8 cellular contexts compared by ENCODE assay signal in the genomic region with DNA sequence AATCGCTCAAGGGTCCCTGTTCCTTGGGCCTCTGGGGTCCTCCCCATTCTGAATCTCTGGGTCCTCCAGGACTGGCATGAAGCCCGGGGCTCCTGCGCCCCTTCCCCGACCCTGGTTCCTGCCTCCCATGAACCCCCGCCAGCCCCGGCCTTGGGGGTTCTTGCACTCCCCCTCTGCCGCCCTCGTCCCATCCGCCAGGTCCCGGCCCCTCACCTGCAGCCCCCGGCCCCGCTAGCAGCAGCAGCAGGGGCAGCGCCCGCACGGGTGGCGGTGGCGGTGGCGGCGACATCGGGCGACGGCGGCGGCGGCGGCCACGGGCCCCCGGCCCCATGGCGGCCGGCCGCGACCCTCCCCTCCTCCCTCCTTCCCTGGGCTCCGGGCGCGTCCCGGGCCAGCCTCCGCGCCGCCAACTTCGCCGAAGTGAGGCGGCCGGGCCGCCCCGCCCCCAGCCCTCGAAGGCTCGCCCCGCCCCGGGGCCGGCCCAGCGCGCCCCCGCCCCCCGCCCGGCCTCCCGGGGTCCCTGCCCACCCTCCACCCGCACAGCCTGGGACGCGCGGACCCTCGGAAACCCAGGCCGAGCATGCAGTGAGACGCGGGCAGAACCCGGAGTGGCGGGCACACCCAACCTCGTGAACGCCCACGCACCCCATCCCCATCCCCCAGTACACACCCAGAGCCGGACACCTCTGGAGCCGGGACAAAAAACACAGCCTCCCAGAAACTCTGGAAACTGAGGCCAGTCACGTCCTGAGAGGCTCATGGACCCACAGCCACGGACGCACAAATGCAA. TPM values are rescaled to one million over a fixed set of nuclear protein-coding genes. Genes with fewer than 3 reads are reported as not detected.
A peak's percentile ranks its signal among the peaks of the same experiment; 100 is the strongest.
DNase-seq lines count a peak whose midpoint lies in the region; TF ChIP-seq lines count a peak whose summit lies in the region.

Gene NOTCH3 (minus strand): TSS at position 421 of the 790 bp plus-strand sequence. CDS start 90 bp downstream, at position 331.

- peak within 1 kb of the TSS; percentile 77 for H3K4me3 Mint-ChIP-seq in activated naive CD8-positive, alpha-beta T cell
- no peak within 1 kb of the TSS for H3K4me3 Mint-ChIP-seq in activated naive CD8-positive, alpha-beta T cell treated with anti-CD3 and anti-CD28 coated beads for 36 hours

- TF ChIP-seq CTCF in vagina (IDR thresholded peaks at IDR 0.05), result no peak

- no peak for TF ChIP-seq POLR2A in vagina (IDR thresholded peaks at IDR 0.05)

- H3K4me1 ChIP-seq in mesodermal cell (ENCODE audit: control insufficient read depth, insufficient read depth, low read length, poor library complexity, severe bottlenecking), result no peaks in the 10 kb centered on the region
- H3K4me1 ChIP-seq in vagina, result peaks cover 38% of the 10 kb centered on the region

- H3K27ac ChIP-seq in mesodermal cell (ENCODE audit: low read depth, low read length, severe bottlenecking), result no peak within 1 kb of the TSS
- peak within 1 kb of the TSS; percentile 84 for H3K27ac ChIP-seq in vagina

- H3K4me1 Mint-ChIP-seq in activated naive CD8-positive, alpha-beta T cell (ENCODE audit: low read depth), result peaks cover 26% of the 10 kb centered on the region
- peaks cover 5% of the 10 kb centered on the region for H3K4me1 Mint-ChIP-seq in activated naive CD8-positive, alpha-beta T cell treated with anti-CD3 and anti-CD28 coated beads for 36 hours

- H3K36me3 ChIP-seq in mesodermal cell (ENCODE audit: control insufficient read depth, insufficient read depth, low read length) (peaks cover 20% of the 10 kb centered on the region), vagina (no peaks in the 10 kb centered on the region)

- no peak within 1 kb of the TSS for H3K27ac Mint-ChIP-seq in activated naive CD8-positive, alpha-beta T cell
- H3K27ac Mint-ChIP-seq in activated naive CD8-positive, alpha-beta T cell treated with anti-CD3 and anti-CD28 coated beads for 36 hours, result no peak within 1 kb of the TSS

- DNase-seq in activated naive CD8-positive, alpha-beta T cell treated with anti-CD3 and anti-CD28 coated beads for 36 hours, result no peak
- peak; percentile 75 for DNase-seq in ecto neural progenitor cell (ENCODE audit: low spot score)
- no peak for DNase-seq in vagina (ENCODE audit: extremely low spot score in 2 of 2)
- no peak for DNase-seq in NCI-H1436 treated with DMSO at 0.1 percent for 48 hours (lab: John Stamatoyannopoulos, UW)
- DNase-seq in HCEC 1CT, result no peak
- DNase-seq in effector CD8-positive, alpha-beta T cell (lab: John Stamatoyannopoulos, UW), result no peak

- WGBS in mesodermal cell (ENCODE audit: insufficient coverage in 2 of 2), 2 experiments, result 4 to 5% methylated on average over 27 to 28 of the region's 74 CpGs

- H3K27me3 ChIP-seq in vagina, result no peaks in the 10 kb centered on the region

- intact Hi-C loops in vagina (cut with DNase I), result no loop called here

- H3K4me3 ChIP-seq in mesodermal cell (ENCODE audit: extremely low read depth, insufficient read depth, low read length, poor library complexity, severe bottlenecking) (peak within 1 kb of the TSS; percentile 95), vagina (peak within 1 kb of the TSS; percentile 51 to 76)

- H3K27me3 Mint-ChIP-seq in activated naive CD8-positive, alpha-beta T cell, result peaks cover 29% of the 10 kb centered on the region
- H3K27me3 Mint-ChIP-seq in activated naive CD8-positive, alpha-beta T cell treated with anti-CD3 and anti-CD28 coated beads for 36 hours, result peaks cover 60% of the 10 kb centered on the region

- H3K9me3 ChIP-seq in mesodermal cell (ENCODE audit: control insufficient read depth, low read length) (no peaks in the 10 kb centered on the region), vagina (no peaks in the 10 kb centered on the region)

- H3K36me3 Mint-ChIP-seq in activated naive CD8-positive, alpha-beta T cell, result peaks cover 3% of the 10 kb centered on the region
- no peaks in the 10 kb centered on the region for H3K36me3 Mint-ChIP-seq in activated naive CD8-positive, alpha-beta T cell treated with anti-CD3 and anti-CD28 coated beads for 36 hours

- no peaks in the 10 kb centered on the region for H3K9me3 Mint-ChIP-seq in activated naive CD8-positive, alpha-beta T cell (ENCODE audit: low read depth)
- H3K9me3 Mint-ChIP-seq in activated naive CD8-positive, alpha-beta T cell treated with anti-CD3 and anti-CD28 coated beads for 36 hours, result no peaks in the 10 kb centered on the region

RNA-seq across cellular contexts. Expression of gene NOTCH3, which starts in this region (rescaled TPM):
- under 1 TPM in 1 of 2 experiments, not detected in 1; 0.12 TPM for total RNA-seq in activated naive CD8-positive, alpha-beta T cell treated with anti-CD3 and anti-CD28 coated beads for 36 hours
- 64.3 TPM for polyA plus RNA-seq in mesodermal cell (2013, experiment 1 of 2)
- 53.5 TPM for polyA plus RNA-seq in mesodermal cell (2013, experiment 2 of 2)
- 76.6 TPM for total RNA-seq in vagina

Comparison
In these comparisons a context has a peak if more than half of its experiments do, and no peak if none do; other contexts are left out.
1. RNA of gene NOTCH3 (total RNA-seq): 76.6 TPM in vagina (single experiment); 0.12 TPM in activated naive CD8-positive, alpha-beta T cell treated with anti-CD3 and anti-CD28 coated beads for 36 hours; every median in the first group is over 10 times any median in the second.